20 cellular contexts compared by ENCODE assay signal in the genomic region with DNA sequence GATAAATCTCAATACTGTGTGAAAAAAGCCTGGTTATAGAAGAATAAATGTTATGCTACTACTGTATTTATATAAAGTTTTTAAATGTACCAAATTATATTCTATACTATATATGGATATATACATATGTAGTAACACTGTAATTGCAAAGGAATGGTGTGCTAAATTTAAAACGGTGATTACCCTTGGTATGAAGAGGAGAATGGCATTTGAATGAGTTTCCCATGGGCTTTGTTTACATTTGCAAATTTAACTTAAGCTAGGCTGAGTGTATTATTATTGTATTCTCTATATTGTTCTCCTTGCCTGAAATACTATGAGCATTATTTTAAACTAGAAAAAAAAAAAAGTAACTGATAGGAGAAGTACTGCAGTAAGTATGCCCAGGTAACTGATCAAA. TPM values are rescaled to one million over a fixed set of nuclear protein-coding genes. Genes with fewer than 3 reads are reported as not detected.
A peak's percentile ranks its signal among the peaks of the same experiment; 100 is the strongest.
DNase-seq lines count a peak whose midpoint lies in the region; ATAC-seq, FAIRE-seq and TF ChIP-seq lines count a peak whose summit lies in the region.
"Had no signal": no experiment of that assay in that cellular context is flagged by ENCODE, and none has a peak within 500 bp of the region (broad histone marks: within the 10 kb centered on the region; RNA-seq: fewer than 3 reads in every experiment).

No MANE protein-coding gene starts in this region.

- no TSS peak for BruUV-seq in Caco-2 (replicated peaks; lab: Mats Ljungman, UMichigan)
- BruUV-seq in K562 (replicated peaks; lab: Mats Ljungman, UMichigan), result no TSS peak

- no peak overlapping the region for H3K23ac ChIP-seq in mesenchymal stem cell (ENCODE audit: low read length in 2 of 2)

- no peak for TF ChIP-seq EP300 in K562 (IDR thresholded peaks at IDR 0.05; ENCODE audit: low read length)

- no peak overlapping the region for H4K8ac ChIP-seq in mesenchymal stem cell (ENCODE audit: low read length)

- TF ChIP-seq CTCF in Caco-2 (IDR thresholded peaks at IDR 0.05; ENCODE audit: insufficient read depth in 1 of 2, low read depth in 1 of 2, low read length in 1 of 2, severe bottlenecking in 1 of 2, unreplicated experiment in 1 of 2) (no peak), K562 (IDR thresholded peaks at IDR 0.05 in 2 of 3, conservative IDR thresholded peaks at IDR 0.05 in 1 of 3; ENCODE audit: insufficient read depth in 2 of 3, low read depth in 1 of 3, low read length in 3 of 3) (no peak)

- TF ChIP-seq RAD21 in K562 (CRISPR knock-in tag; conservative IDR thresholded peaks at IDR 0.05 in 1 of 2, IDR thresholded peaks at IDR 0.05 in 1 of 2), result no peak

- H3K4me2 ChIP-seq in K562 (ENCODE audit: insufficient read depth, low read length) (0 out of 2 replicates have a peak overlapping the region, but pooled peaks have one; percentile 20), mesenchymal stem cell (ENCODE audit: low read length, poor library complexity, severe bottlenecking) (no peak overlapping the region)
- H3K4me2 ChIP-seq: KMS-11 had no signal

- no peak overlapping the region for H3K14ac ChIP-seq in mesenchymal stem cell (ENCODE audit: low read length in 2 of 2)

- no peak overlapping the region for H2BK12ac ChIP-seq in mesenchymal stem cell (ENCODE audit: low read length in 2 of 2)

- H3K4me3 ChIP-seq in Caco-2 (ENCODE audit: low read depth, low read length) (no peak overlapping the region), K562 (no peak overlapping the region), mesenchymal stem cell (ENCODE audit: insufficient read depth in 1 of 2, low read depth in 1 of 2, low read length in 2 of 2) (no peak overlapping the region)

- peaks cover 18% of the 10 kb centered on the region for H3K36me3 Mint-ChIP-seq in Caco-2 (ENCODE audit: insufficient read depth, unreplicated experiment)
- H3K36me3 Mint-ChIP-seq: CD4-positive, CD25-positive, alpha-beta regulatory T cell had no signal

- H3K27me3 ChIP-seq in Caco-2 (replicated peaks; ENCODE audit: control insufficient read depth, insufficient read depth, low read length) (no peaks in the 10 kb centered on the region), K562 (ENCODE audit: control insufficient read depth in 2 of 2, insufficient read depth in 2 of 2, low read length in 2 of 2) (no peaks in the 10 kb centered on the region), mesenchymal stem cell (ENCODE audit: control insufficient read depth in 1 of 2, insufficient read depth in 1 of 2, low read length in 2 of 2) (no peaks in the 10 kb centered on the region)
- H3K27me3 ChIP-seq: BE2C had no signal

- H3K27me3 Mint-ChIP-seq in Caco-2 (ENCODE audit: insufficient read depth, unreplicated experiment), result no peaks in the 10 kb centered on the region

- H2BK15ac ChIP-seq in mesenchymal stem cell (ENCODE audit: low read depth, poor library complexity, severe bottlenecking), result no peak overlapping the region

- no peak for DNase-seq in Caco-2
- DNase-seq in HCEC 1CT, result peak; percentile 63
- no peak for DNase-seq in K562 (ENCODE audit: extremely low read depth in 1 of 4, low spot score in 3 of 4)
- peak; percentile 34 for DNase-seq in mesenchymal stem cell
- no peak for DNase-seq in middle frontal gyrus (ENCODE audit: extremely low spot score, low spot score)
- no peak for DNase-seq in D341Med (ENCODE audit: low spot score)
- no peak for DNase-seq in HUDEP-2 (lab: John Stamatoyannopoulos, UW; ENCODE audit: unreplicated experiment in 76 of 76)
- DNase-seq: BE2C; CD4-positive, CD25-positive, alpha-beta regulatory T cell; COR-L47; MV-4-11; NCI-H1694 treated with DMSO at 0.1 percent for 48 hours; NCI-H510A; NCI-H774; Right ventricle myocardium superior had no signal

- no peaks in the 10 kb centered on the region for H3K79me1 ChIP-seq in mesenchymal stem cell (replicated peaks; ENCODE audit: low read length, poor library complexity, severe bottlenecking)

- intact Hi-C loops in Caco-2 (cut with micrococcal nuclease; ENCODE audit: unreplicated experiment) (loop anchor here (2.0 to 10.0 kb wide), 3 partner anchors 17 to 367 kb away; a partner anchor contains a TSS), K562 (cut with micrococcal nuclease) (loop anchor here (10.0 kb wide), 2 partner anchors 275 to 365 kb away; a partner anchor contains a TSS)

- ATAC-seq in K562 (no peak), HG03097 (IDR thresholded peaks at IDR 0.05; ENCODE audit: low FRiP score, unreplicated experiment) (no peak)

- H2AK5ac ChIP-seq in mesenchymal stem cell (ENCODE audit: low read length, severe bottlenecking), result no peak overlapping the region

- H3K9me1 ChIP-seq in K562 (ENCODE audit: control insufficient read depth, insufficient read depth, low read length), result no peaks in the 10 kb centered on the region

- H4K20me1 ChIP-seq in K562 (replicated peaks; ENCODE audit: control insufficient read depth, insufficient read depth, low read length), result no peaks in the 10 kb centered on the region

- peak overlapping the region; percentile 10 for H3K4me3 Mint-ChIP-seq in Caco-2 (ENCODE audit: unreplicated experiment)

- H3K27ac Mint-ChIP-seq in Caco-2 (ENCODE audit: unreplicated experiment), result peak overlapping the region; percentile 68

- H3K4me1 ChIP-seq in Caco-2 (peaks cover 64% of the 10 kb centered on the region), K562 (replicated peaks in 1 of 2; ENCODE audit: control insufficient read depth in 2 of 2, insufficient read depth in 2 of 2, low read length in 2 of 2) (peaks cover 10 to 26% of the 10 kb centered on the region in 2 experiments; a peak in 4 of 5 replicates), mesenchymal stem cell (ENCODE audit: control insufficient read depth, insufficient read depth, low read depth, low read length) (peaks cover 8% of the 10 kb centered on the region)
- H3K4me1 ChIP-seq: BE2C had no signal

- H3K36me3 ChIP-seq in Caco-2 (ENCODE audit: control insufficient read depth, insufficient read depth, low read length) (no peaks in the 10 kb centered on the region), K562 (ENCODE audit: control insufficient read depth, insufficient read depth, low read length) (no peaks in the 10 kb centered on the region), mesenchymal stem cell (ENCODE audit: control insufficient read depth in 1 of 2, insufficient read depth in 2 of 2, low read depth in 1 of 2, low read length in 2 of 2) (peaks cover 0 to 5% of the 10 kb centered on the region in 2 experiments)
- H3K36me3 ChIP-seq: BE2C had no signal

- H2AFZ ChIP-seq in K562 (ENCODE audit: low read depth, low read length) (peak overlapping the region; percentile 49), mesenchymal stem cell (ENCODE audit: low read depth, low read length) (no peak overlapping the region)

- TF ChIP-seq POLR2A in K562 (conservative IDR thresholded peaks at IDR 0.05), result no peak

- no peak for FAIRE-seq in K562 (lab: Jason Lieb, UNC)
- FAIRE-seq: GM12892, GM18507, RCC 7860 had no signal

- peaks cover 17% of the 10 kb centered on the region for H3K79me2 ChIP-seq in K562 (ENCODE audit: control insufficient read depth, insufficient read depth, low read length)

- no peak overlapping the region for H3K18ac ChIP-seq in mesenchymal stem cell (ENCODE audit: low read depth in 1 of 2, low read length in 2 of 2)

- no peak overlapping the region for H3K27ac ChIP-seq in K562 (ENCODE audit: extremely low read depth, low read depth, low read length)
- no peak overlapping the region for H3K27ac ChIP-seq in mesenchymal stem cell (ENCODE audit: low read length, poor library complexity, severe bottlenecking)
- H3K27ac ChIP-seq: KMS-11 had no signal

- in situ Hi-C loops in K562 (cut with MboI), result no loop called here

- H3K9me3 Mint-ChIP-seq in Caco-2 (ENCODE audit: unreplicated experiment), result no peaks in the 10 kb centered on the region

- H2BK5ac ChIP-seq in mesenchymal stem cell (ENCODE audit: low read depth, low read length, poor library complexity, severe bottlenecking), result no peak overlapping the region

- WGBS in K562 (ENCODE audit: insufficient coverage, low coverage, missing lambda C conversion rate), result 33% methylated on average over 1 of the region's 1 CpG
- WGBS in mesenchymal stem cell, result 0% methylated on average over 1 of the region's 1 CpG

- peak overlapping the region in 1 of 2 experiments; percentile 9; a peak in 1 of 4 replicates for H3K9ac ChIP-seq in K562 (ENCODE audit: insufficient read depth in 1 of 2, low read depth in 2 of 2, low read length in 2 of 2)
- no peak overlapping the region for H3K9ac ChIP-seq in mesenchymal stem cell (ENCODE audit: low read length)
- H3K9ac ChIP-seq: KMS-11 had no signal

- POLR2A ChIA-PET in Caco-2 (lab: Charles Lee), result interaction anchor here (1.0 to 1.6 kb wide), 4 partner anchors 16 to 82 kb away, joined by 3 to 10 read pairs (median 4); no protein-coding TSS in a partner anchor
- POLR2A ChIA-PET in K562 (lab: Yijun Ruan, JAX), result interaction anchor here (0.6 to 1.5 kb wide), 3 partner anchors 10 to 507 kb away, joined by 3 to 5 read pairs (median 3); no protein-coding TSS in a partner anchor

- H2BK120ac ChIP-seq in mesenchymal stem cell (ENCODE audit: low read depth, low read length), result no peak overlapping the region

- H4K91ac ChIP-seq in mesenchymal stem cell (ENCODE audit: low read length), result no peak overlapping the region

- H3K4ac ChIP-seq in mesenchymal stem cell (ENCODE audit: low read depth in 1 of 2, low read length in 2 of 2), result no peak overlapping the region

- H3K4me1 Mint-ChIP-seq in Caco-2 (ENCODE audit: low read depth, unreplicated experiment), result peaks cover 41% of the 10 kb centered on the region

- CTCF ChIA-PET in Caco-2 (lab: Charles Lee) (interaction anchor here (1.2 kb wide), 1 partner anchor 34 kb away, joined by 11 read pairs; no protein-coding TSS in a partner anchor), K562 (lab: Yijun Ruan, JAX; ENCODE audit: low intra/inter-chr PET ratio) (no interaction called here)

- no peaks in the 10 kb centered on the region for H3K9me3 ChIP-seq in Caco-2
- no peaks in the 10 kb centered on the region for H3K9me3 ChIP-seq in K562 (replicated peaks; ENCODE audit: control insufficient read depth, insufficient read depth, low read depth, low read length)
- no peaks in the 10 kb centered on the region for H3K9me3 ChIP-seq in mesenchymal stem cell (ENCODE audit: control insufficient read depth, low read length)
- H3K9me3 ChIP-seq: BE2C had no signal

RNA-seq across cellular contexts. Expression of a gene that starts 4.7 kb away (rescaled TPM):
- total RNA-seq in Caco-2 (2022) (108 and 111 TPM in 2 replicates), K562 (2014; rRNA removed) (75.2 and 83.9 TPM in 2 replicates), K562 (2014; rRNA removed; fragmentation: Illumina TruSeq; extraction: Trizol) (86.6 and 101 TPM in 2 replicates), K562 (2015; rRNA removed; fragmentation: Illumina TruSeq; extraction: Trizol) (102 and 106 TPM in 2 replicates), K562 (2021) (73.5 and 74.9 TPM in 2 replicates)
- total RNA-seq in K562 (2011; cell fraction: chromatin; rRNA removed; ENCODE audit: low replicate concordance), result 73.5 and 177 TPM in 2 replicates
- 36.0 and 43.8 TPM in 2 replicates for total RNA-seq in K562 (2011; cell fraction: nucleolus; rRNA removed)
- 64.0 and 89.2 TPM in 2 replicates for total RNA-seq in K562 (2011; cell fraction: nucleoplasm; rRNA removed)
- polyA plus RNA-seq in K562 (2011; rRNA removed) (76.6 and 89.7 TPM in 2 replicates), K562 (2014; fragmentation: Illumina TruSeq; extraction: Trizol) (61.2 and 64.1 TPM in 2 replicates), K562 (2014; fragmentation: Nextera tagmentation; extraction: Ambion mirVana) (10 to 100 TPM; 12.0 to 13.1 TPM), K562 (2014; rRNA removed) (35.7 and 39.3 TPM in 2 replicates)
- polyA plus RNA-seq in K562 (2011; cell fraction: cytosol; rRNA removed), result 30.9 and 42.5 TPM in 2 replicates
- polyA plus RNA-seq in K562 (2011; cell fraction: nucleus; rRNA removed), result 55.4 and 76.5 TPM in 2 replicates
- polyA plus RNA-seq in K562 (2012), result 26.4 and 29.5 TPM in 2 replicates
- 171 and 198 TPM in 2 replicates for polyA minus RNA-seq in K562 (2011; rRNA and poly(A)+ RNA removed)
- 52.7 and 58.2 TPM in 2 replicates for polyA minus RNA-seq in K562 (2011; cell fraction: cytosol; rRNA and poly(A)+ RNA removed)
- 76.1 and 128 TPM in 2 replicates for polyA minus RNA-seq in K562 (2011; cell fraction: nucleus; rRNA and poly(A)+ RNA removed)
- 25.1 TPM for polyA plus RNA-seq in mesenchymal stem cell (2013, experiment 1 of 2)
- polyA plus RNA-seq in mesenchymal stem cell (2013, experiment 2 of 2), result 24.7 TPM

Comparison
In these comparisons a context has a peak if more than half of its experiments do, and no peak if none do; other contexts are left out.
1. DNase-seq: peak in HCEC 1CT (single experiment) and mesenchymal stem cell (single experiment); none in Caco-2 (0 of 2), K562 (0 of 4), middle frontal gyrus (single experiment), D341Med (single experiment) and HUDEP-2 (0 of 76).